In the genomic region with DNA sequence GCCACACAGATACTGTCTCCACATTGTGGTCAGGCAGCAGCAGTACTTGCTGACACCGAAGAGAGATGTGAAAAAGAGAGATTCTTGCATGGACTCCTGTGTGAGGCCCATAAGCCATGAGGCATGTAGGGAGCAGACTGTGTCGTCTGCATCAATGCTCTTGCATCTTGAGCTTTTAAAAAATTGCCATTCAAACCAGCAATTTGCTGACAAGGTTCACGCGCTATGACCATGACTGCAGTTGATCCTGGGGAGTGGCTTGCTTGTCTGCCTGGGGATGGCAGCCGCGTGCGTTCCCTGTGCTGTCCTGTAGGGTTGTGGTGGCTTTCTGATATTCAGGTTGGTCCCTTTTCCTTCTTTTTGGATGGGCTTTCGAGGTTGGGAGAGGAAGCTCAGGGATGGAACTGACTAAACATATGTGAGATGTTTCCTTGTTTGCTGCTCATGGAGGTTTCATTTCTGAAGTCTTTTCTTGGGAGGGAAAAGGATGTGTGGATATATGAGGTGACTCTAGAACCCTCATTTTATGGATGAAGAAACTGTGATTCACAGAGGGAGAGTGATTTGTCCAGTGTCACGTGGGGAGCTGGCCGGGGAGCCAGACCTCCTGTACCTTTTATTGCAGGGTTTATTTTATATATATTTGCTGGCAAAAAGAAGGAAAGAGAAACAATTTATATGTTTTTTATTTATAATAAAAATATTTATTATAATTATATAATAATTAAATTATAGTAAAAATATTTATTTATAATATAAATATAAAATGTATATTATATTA, we compare ENCODE assay signal across 10 cellular contexts. TPM values are rescaled to one million over a fixed set of nuclear protein-coding genes. Genes with fewer than 3 reads are reported as not detected.
DNase-seq lines count a peak whose midpoint lies in the region; ATAC-seq and TF ChIP-seq lines count a peak whose summit lies in the region.
"Had no signal": no experiment of that assay in that cellular context is flagged by ENCODE, and none has a peak within 500 bp of the region (broad histone marks: within the 10 kb centered on the region; RNA-seq: fewer than 3 reads in every experiment).

No MANE protein-coding gene starts in this region.

- no peak for TF ChIP-seq POLR2A in gastroesophageal sphincter (IDR thresholded peaks at IDR 0.05)

- H3K4me1 Mint-ChIP-seq in type B pancreatic cell (ENCODE audit: unreplicated experiment), result peaks cover 29% of the 10 kb centered on the region

- no peak for TF ChIP-seq CTCF in heart right ventricle (IDR thresholded peaks at IDR 0.05)
- TF ChIP-seq CTCF in gastroesophageal sphincter (IDR thresholded peaks at IDR 0.05), result peak in 2 of 4 experiments; percentile 15 to 29
- peak; percentile 58 for TF ChIP-seq CTCF in type B pancreatic cell (conservative IDR thresholded peaks at IDR 0.05)

- no peak for TF ChIP-seq EP300 in gastroesophageal sphincter (IDR thresholded peaks at IDR 0.05)

- peaks cover 8% of the 10 kb centered on the region for H3K9me3 Mint-ChIP-seq in type B pancreatic cell

- H3K4me3 ChIP-seq in right cardiac atrium (ENCODE audit: low read length) (no peak overlapping the region), heart right ventricle (no peak overlapping the region), gastroesophageal sphincter (no peak overlapping the region)

- DNase-seq in right cardiac atrium (no peak), heart right ventricle (no peak), SK-N-DZ (ENCODE audit: low spot score) (peak; percentile 38), type B pancreatic cell (ENCODE audit: extremely low spot score, unreplicated experiment) (no peak), NCI-H187 treated with DMSO at 0.1 percent for 48 hours (lab: John Stamatoyannopoulos, UW) (no peak)
- DNase-seq in effector CD4-positive, alpha-beta T cell, result no peak
- DNase-seq: NCI-H226 had no signal

- H3K27ac ChIP-seq in right cardiac atrium (ENCODE audit: low read length), result peak overlapping the region; percentile 9
- H3K27ac ChIP-seq in heart right ventricle, result peak overlapping the region in 2 of 10 donors; percentile 48 to 51
- H3K27ac ChIP-seq in gastroesophageal sphincter, result peak overlapping the region in 3 of 4 donors; percentile 64 to 73 (median 64)

- H3K9me3 ChIP-seq in right cardiac atrium (ENCODE audit: control insufficient read depth, low read length) (no peaks in the 10 kb centered on the region), heart right ventricle (no peaks in the 10 kb centered on the region), gastroesophageal sphincter (no peaks in the 10 kb centered on the region)

- H3K4me1 ChIP-seq in right cardiac atrium (ENCODE audit: control insufficient read depth, insufficient read depth, low read length) (peaks cover 17% of the 10 kb centered on the region), heart right ventricle (peaks cover 0 to 66% (median 47%) of the 10 kb centered on the region in 9 donors), gastroesophageal sphincter (peaks cover 9 to 90% (median 17%) of the 10 kb centered on the region in 3 donors)

- 90% methylated on average over 10 of the region's 10 CpGs for WGBS in right cardiac atrium
- WGBS in heart right ventricle, 2 donors, result 93% methylated on average over 10 of the region's 10 CpGs
- 76 to 77% methylated on average over 8 of the region's 10 CpGs for WGBS in gastroesophageal sphincter (ENCODE audit: low coverage in 1 of 2), 2 donors

- intact Hi-C loops in right cardiac atrium (cut with DNase I) (no loop called here), heart right ventricle (cut with DNase I) (no loop called here)

- no peak for ATAC-seq in right cardiac atrium
- ATAC-seq in heart right ventricle, result no peak
- ATAC-seq in gastroesophageal sphincter, result no peak
- no peak for ATAC-seq in GM19328 (IDR thresholded peaks at IDR 0.05; ENCODE audit: unreplicated experiment)

- no peaks in the 10 kb centered on the region for H3K27me3 ChIP-seq in right cardiac atrium (ENCODE audit: control insufficient read depth, insufficient read depth)
- no peaks in the 10 kb centered on the region for H3K27me3 ChIP-seq in heart right ventricle
- no peaks in the 10 kb centered on the region for H3K27me3 ChIP-seq in gastroesophageal sphincter

- no peaks in the 10 kb centered on the region for H3K27me3 Mint-ChIP-seq in type B pancreatic cell
- H3K27me3 Mint-ChIP-seq: brain had no signal

- H3K36me3 ChIP-seq in heart right ventricle (peaks cover 0 to 8% (median 0%) of the 10 kb centered on the region in 9 donors), gastroesophageal sphincter (peaks cover 0 to 3% of the 10 kb centered on the region in 2 donors)

- no peak overlapping the region for H3K4me3 Mint-ChIP-seq in type B pancreatic cell
- H3K4me3 Mint-ChIP-seq: brain had no signal

- peaks cover 18% of the 10 kb centered on the region for H3K36me3 Mint-ChIP-seq in type B pancreatic cell
- H3K36me3 Mint-ChIP-seq: brain had no signal

- H3K27ac Mint-ChIP-seq in type B pancreatic cell, result peak overlapping the region; percentile 19
- H3K27ac Mint-ChIP-seq: brain had no signal

RNA-seq across cellular contexts. Expression of a gene that starts 48.6 kb away (rescaled TPM):
- 100 to 1,000 TPM; 141 to 205 (median 171) TPM for total RNA-seq in right cardiac atrium
- polyA plus RNA-seq in right cardiac atrium, result 14.5 TPM
- 100 to 1,000 TPM; 116 to 188 (median 148) TPM for total RNA-seq in heart right ventricle
- polyA plus RNA-seq in heart right ventricle, result 10 to 100 TPM in 1 of 2 donors, 1 to 10 TPM in 1; 8.5 to 12.9 TPM
- 2.2 and 3.2 TPM in 2 replicates for polyA plus RNA-seq in SK-N-DZ (2014; cell fraction: cytosol; rRNA removed)
- 1.9 and 2.6 TPM in 2 replicates for polyA plus RNA-seq in SK-N-DZ (2014; cell fraction: nucleus; rRNA removed)
- 1,000 to 10,000 TPM; 1,243 to 2,297 (median 2,164) TPM for total RNA-seq in gastroesophageal sphincter
- 96.7 and 112 TPM in 2 replicates for total RNA-seq in type B pancreatic cell (ENCODE audit: low replicate concordance)

Comparison
In these comparisons a context has a peak if more than half of its experiments do, and no peak if none do; other contexts are left out.
1. RNA of a gene that starts 48.6 kb away (total RNA-seq): 1,243 to 2,297 TPM in gastroesophageal sphincter; 141 to 205 TPM in right cardiac atrium, 116 to 188 TPM in heart right ventricle and 96.7 to 112 TPM in type B pancreatic cell; every median in the first group is over 4 times any median in the second.